ENCODE assay signal across 1 cellular context in the genomic region with DNA sequence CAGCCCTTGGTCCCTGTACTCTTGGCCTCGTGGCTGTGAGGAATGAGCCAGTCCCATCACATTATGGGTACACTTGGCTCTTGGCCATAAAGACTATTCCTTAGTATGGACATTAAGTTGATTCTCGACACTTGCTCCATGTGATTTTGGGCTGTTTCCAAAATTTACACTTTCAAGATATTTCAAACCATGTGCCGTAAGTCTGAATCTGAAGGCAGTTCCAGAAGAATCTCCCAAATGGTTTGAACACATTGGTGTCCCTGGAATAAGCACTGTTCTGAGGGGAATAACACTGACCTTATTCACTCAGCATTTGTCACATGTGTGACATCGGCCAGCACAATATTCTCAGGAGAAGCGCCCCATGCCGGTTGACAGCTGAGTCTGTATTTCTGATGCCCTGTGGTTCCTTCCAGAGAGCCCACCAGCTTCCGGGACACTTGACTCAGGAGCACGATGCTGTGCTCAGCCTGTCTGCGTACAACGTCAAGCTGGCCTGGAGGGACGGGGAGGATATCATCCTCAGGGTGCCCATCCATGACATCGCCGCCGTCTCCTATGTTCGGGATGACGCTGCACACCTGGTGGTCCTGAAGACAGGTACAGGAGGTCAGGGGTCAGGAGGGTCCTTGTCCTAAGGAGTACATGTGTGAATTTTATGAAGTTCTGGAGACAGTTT.
TF ChIP-seq lines count a peak whose summit lies in the region.

No MANE protein-coding gene starts in this region.

TF ChIP-seq in HepG2, 621 proteins besides CTCF, POLR2A, EP300 and RAD21:
- TF ChIP-seq MNT (IDR thresholded peaks at IDR 0.05), result peak; percentile 62
- TF ChIP-seq ZSCAN30 (CRISPR knock-in tag; IDR thresholded peaks at IDR 0.05), result no peak
